Comparison of ENCODE assay signal across 13 cellular contexts in the genomic region with DNA sequence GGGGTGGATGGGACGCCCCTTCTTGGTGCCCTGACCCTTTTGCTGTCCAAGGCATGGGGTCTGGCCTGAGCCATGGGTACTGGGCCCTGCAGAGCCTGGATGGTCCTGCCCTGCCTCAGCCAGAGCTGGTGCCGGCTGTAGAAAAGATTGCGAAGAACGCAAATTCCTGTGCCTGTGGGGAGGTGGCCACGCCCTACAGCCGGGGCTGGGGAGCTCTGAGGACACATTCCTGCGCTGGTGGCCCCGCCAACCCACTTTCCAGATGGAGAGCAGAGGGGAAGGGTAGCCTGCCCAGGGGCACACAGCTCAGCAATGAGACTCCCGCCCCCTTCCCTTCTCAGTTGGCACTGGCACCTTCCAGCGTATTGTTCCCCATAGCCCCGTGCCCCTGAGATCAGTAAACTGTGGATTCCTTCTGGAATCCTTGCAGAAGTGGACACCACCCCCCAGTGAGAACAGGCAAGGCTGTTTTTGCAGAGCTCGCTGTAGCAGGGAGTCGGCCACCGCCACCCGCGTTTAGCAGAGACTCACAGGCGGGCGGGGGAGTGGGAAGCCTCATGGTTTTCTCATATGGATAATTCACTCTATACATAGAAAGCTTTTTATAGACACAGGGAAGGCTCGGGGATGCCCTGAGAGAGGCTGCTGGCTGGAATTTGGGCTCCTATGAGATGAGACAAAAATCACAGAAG. TPM values are rescaled to one million over a fixed set of nuclear protein-coding genes. Genes with fewer than 3 reads are reported as not detected.
DNase-seq lines count a peak whose midpoint lies in the region; ATAC-seq and TF ChIP-seq lines count a peak whose summit lies in the region.
"Had no signal": no experiment of that assay in that cellular context is flagged by ENCODE, and none has a peak within 500 bp of the region (broad histone marks: within the 10 kb centered on the region; RNA-seq: fewer than 3 reads in every experiment).

No MANE protein-coding gene starts in this region.

- H3K9me3 Mint-ChIP-seq in CD8-positive, alpha-beta T cell: no peaks in the 10 kb centered on the region
- H3K9me3 Mint-ChIP-seq in activated CD4-positive, alpha-beta memory T cell treated with anti-CD3 and anti-CD28 coated beads, Interleukin-2, amount 10 ng/mL, durations not matched to agents 7 days and 5 days: no peaks in the 10 kb centered on the region
- H3K9me3 Mint-ChIP-seq: activated CD4-positive, alpha-beta T cell treated with anti-CD3 and anti-CD28 coated beads, Interleukin-2, amount 10 ng/mL, durations not matched to agents 24 days and 14 days; activated naive CD4-positive, alpha-beta T cell treated with anti-CD3 and anti-CD28 coated beads, Interleukin-2, amount 10 ng/mL, durations not matched to agents 7 days and 5 days had no signal

- H3K4me3 ChIP-seq in CD8-positive, alpha-beta T cell (ENCODE audit: low read depth, low read length): no peak overlapping the region
- H3K4me3 ChIP-seq in right atrium auricular region: peak overlapping the region in 1 of 2 donors; percentile 34
- peak overlapping the region in 2 of 4 donors; percentile 6 to 19 for H3K4me3 ChIP-seq in sigmoid colon

- TF ChIP-seq POLR2A in sigmoid colon (IDR thresholded peaks at IDR 0.05): no peak

- no peaks in the 10 kb centered on the region for H3K9me3 ChIP-seq in CD8-positive, alpha-beta T cell (ENCODE audit: low read length)
- no peaks in the 10 kb centered on the region for H3K9me3 ChIP-seq in T-helper 17 cell (ENCODE audit: control insufficient read depth, low read length, poor library complexity, severe bottlenecking)
- H3K9me3 ChIP-seq in right atrium auricular region: no peaks in the 10 kb centered on the region
- no peaks in the 10 kb centered on the region for H3K9me3 ChIP-seq in sigmoid colon
- H3K9me3 ChIP-seq: neutrophil had no signal

- H3K27me3 Mint-ChIP-seq in CD8-positive, alpha-beta T cell (ENCODE audit: low read depth): no peaks in the 10 kb centered on the region
- H3K27me3 Mint-ChIP-seq in T-helper 17 cell: no peaks in the 10 kb centered on the region
- H3K27me3 Mint-ChIP-seq in activated CD4-positive, alpha-beta memory T cell treated with anti-CD3 and anti-CD28 coated beads, Interleukin-2, amount 10 ng/mL, durations not matched to agents 7 days and 5 days: no peaks in the 10 kb centered on the region
- H3K27me3 Mint-ChIP-seq: activated CD4-positive, alpha-beta T cell treated with anti-CD3 and anti-CD28 coated beads, Interleukin-2, amount 10 ng/mL, durations not matched to agents 24 days and 14 days; activated naive CD4-positive, alpha-beta T cell treated with anti-CD3 and anti-CD28 coated beads, Interleukin-2, amount 10 ng/mL, durations not matched to agents 7 days and 5 days had no signal

- ATAC-seq in CD8-positive, alpha-beta T cell: no peak
- ATAC-seq in T-helper 17 cell (no peak), HG02678 (IDR thresholded peaks at IDR 0.05; ENCODE audit: unreplicated experiment) (no peak), GM21825 (IDR thresholded peaks at IDR 0.05; ENCODE audit: unreplicated experiment) (no peak)

- intact Hi-C loops in CD8-positive, alpha-beta T cell (cut with DNase I, micrococcal nuclease): no loop called here
- intact Hi-C loops in sigmoid colon (cut with DNase I): no loop called here

- peak overlapping the region; percentile 45 for H3K27ac Mint-ChIP-seq in CD8-positive, alpha-beta T cell
- peak overlapping the region; percentile 74 for H3K27ac Mint-ChIP-seq in T-helper 17 cell
- H3K27ac Mint-ChIP-seq in activated CD4-positive, alpha-beta memory T cell treated with anti-CD3 and anti-CD28 coated beads, Interleukin-2, amount 10 ng/mL, durations not matched to agents 7 days and 5 days: no peak overlapping the region
- H3K27ac Mint-ChIP-seq: activated CD4-positive, alpha-beta T cell treated with anti-CD3 and anti-CD28 coated beads, Interleukin-2, amount 10 ng/mL, durations not matched to agents 24 days and 14 days had no signal

- no peak for DNase-seq in CD8-positive, alpha-beta T cell
- no peak for DNase-seq in T-helper 17 cell
- DNase-seq in right atrium auricular region (ENCODE audit: low spot score): no peak
- no peak for DNase-seq in sigmoid colon
- no peak for DNase-seq in glomerular visceral epithelial cell (ENCODE audit: extremely low spot score)
- DNase-seq in activated CD4-positive, alpha-beta memory T cell treated with anti-CD3 and anti-CD28 coated beads, Interleukin-2, amount 10 ng/mL, durations not matched to agents 7 days and 5 days: no peak
- DNase-seq: activated CD4-positive, alpha-beta T cell treated with anti-CD3 and anti-CD28 coated beads, Interleukin-2, amount 10 ng/mL, durations not matched to agents 24 days and 14 days; activated naive CD4-positive, alpha-beta T cell treated with anti-CD3 and anti-CD28 coated beads, Interleukin-2, amount 10 ng/mL, durations not matched to agents 7 days and 5 days; NCI-H69; stimulated activated CD4-positive, alpha-beta T cell treated with anti-CD3 and anti-CD28 coated beads, Interleukin-1b, Interleukin-23, amount 100 ng/mL, for 48 hours had no signal

- H3K36me3 ChIP-seq in CD8-positive, alpha-beta T cell (ENCODE audit: insufficient read depth, low read length): no peaks in the 10 kb centered on the region
- H3K36me3 ChIP-seq in right atrium auricular region: peaks cover 10% of the 10 kb centered on the region
- peaks cover 1 to 24% (median 13%) of the 10 kb centered on the region in 4 donors for H3K36me3 ChIP-seq in sigmoid colon
- H3K36me3 ChIP-seq: neutrophil had no signal

- H3K36me3 Mint-ChIP-seq in CD8-positive, alpha-beta T cell: peaks cover 4% of the 10 kb centered on the region
- H3K36me3 Mint-ChIP-seq in T-helper 17 cell (ENCODE audit: low read depth): no peaks in the 10 kb centered on the region
- H3K36me3 Mint-ChIP-seq in activated CD4-positive, alpha-beta memory T cell treated with anti-CD3 and anti-CD28 coated beads, Interleukin-2, amount 10 ng/mL, durations not matched to agents 7 days and 5 days (ENCODE audit: low read depth): peaks cover 15% of the 10 kb centered on the region

- no peak for TF ChIP-seq EP300 in sigmoid colon (IDR thresholded peaks at IDR 0.05)

- no peak overlapping the region for H3K4me3 Mint-ChIP-seq in CD8-positive, alpha-beta T cell
- no peak overlapping the region for H3K4me3 Mint-ChIP-seq in T-helper 17 cell
- no peak overlapping the region for H3K4me3 Mint-ChIP-seq in activated CD4-positive, alpha-beta memory T cell treated with anti-CD3 and anti-CD28 coated beads, Interleukin-2, amount 10 ng/mL, durations not matched to agents 7 days and 5 days
- H3K4me3 Mint-ChIP-seq: activated CD4-positive, alpha-beta T cell treated with anti-CD3 and anti-CD28 coated beads, Interleukin-2, amount 10 ng/mL, durations not matched to agents 24 days and 14 days; activated naive CD4-positive, alpha-beta T cell treated with anti-CD3 and anti-CD28 coated beads, Interleukin-2, amount 10 ng/mL, durations not matched to agents 7 days and 5 days had no signal

- POLR2A ChIA-PET in CD8-positive, alpha-beta T cell (lab: Charles Lee): interaction anchor here (0.6 to 0.7 kb wide), 2 partner anchors 21 to 1064 kb away, joined by 3 read pairs; no protein-coding TSS in a partner anchor
- POLR2A ChIA-PET in activated CD4-positive, alpha-beta memory T cell treated with anti-CD3 and anti-CD28 coated beads, Interleukin-2, amount 10 ng/mL, durations not matched to agents 7 days and 5 days (lab: Charles Lee): no interaction called here

- H3K27ac ChIP-seq in CD8-positive, alpha-beta T cell (ENCODE audit: low read depth, low read length): no peak overlapping the region
- peak overlapping the region; percentile 48 to 61 for H3K27ac ChIP-seq in right atrium auricular region
- H3K27ac ChIP-seq in sigmoid colon: peak overlapping the region; percentile 67 to 90 (median 76)
- H3K27ac ChIP-seq: neutrophil had no signal

- CTCF ChIA-PET in CD8-positive, alpha-beta T cell (lab: Charles Lee): interaction anchor here (0.7 to 4.5 kb wide), 4 partner anchors 11 to 593 kb away, joined by 3 to 15 read pairs (median 4); no protein-coding TSS in a partner anchor
- CTCF ChIA-PET in activated CD4-positive, alpha-beta memory T cell treated with anti-CD3 and anti-CD28 coated beads, Interleukin-2, amount 10 ng/mL, durations not matched to agents 7 days and 5 days (lab: Charles Lee): no interaction called here

- peaks cover 29% of the 10 kb centered on the region for H3K4me1 Mint-ChIP-seq in CD8-positive, alpha-beta T cell (ENCODE audit: low read depth)
- H3K4me1 Mint-ChIP-seq in T-helper 17 cell: peaks cover 17% of the 10 kb centered on the region
- peaks cover 33% of the 10 kb centered on the region for H3K4me1 Mint-ChIP-seq in activated CD4-positive, alpha-beta memory T cell treated with anti-CD3 and anti-CD28 coated beads, Interleukin-2, amount 10 ng/mL, durations not matched to agents 7 days and 5 days

- WGBS in sigmoid colon, 2 donors: 70 to 75% methylated on average over 19 of the region's 19 CpGs

- H3K4me1 ChIP-seq in CD8-positive, alpha-beta T cell (ENCODE audit: insufficient read depth, low read length): peaks cover 35% of the 10 kb centered on the region
- H3K4me1 ChIP-seq in right atrium auricular region: peaks cover 0 to 86% of the 10 kb centered on the region in 2 donors
- H3K4me1 ChIP-seq in sigmoid colon: peaks cover 0 to 78% (median 77%) of the 10 kb centered on the region in 4 donors

- TF ChIP-seq CTCF in CD8-positive, alpha-beta T cell (IDR thresholded peaks at IDR 0.05): no peak
- TF ChIP-seq CTCF in right atrium auricular region (IDR thresholded peaks at IDR 0.05): no peak
- TF ChIP-seq CTCF in sigmoid colon (IDR thresholded peaks at IDR 0.05): no peak

- H3K27me3 ChIP-seq in CD8-positive, alpha-beta T cell (ENCODE audit: insufficient read depth, low read length): no peaks in the 10 kb centered on the region
- no peaks in the 10 kb centered on the region for H3K27me3 ChIP-seq in right atrium auricular region
- H3K27me3 ChIP-seq in sigmoid colon: no peaks in the 10 kb centered on the region
- H3K27me3 ChIP-seq: neutrophil had no signal

RNA-seq across cellular contexts. Expression of gene INF2, which starts 8.6 kb away (rescaled TPM):
- total RNA-seq in CD8-positive, alpha-beta T cell: 10 to 100 TPM; 42.2 to 49.1 TPM
- total RNA-seq in T-helper 17 cell (10 to 100 TPM; 61.0 to 76.1 TPM), right atrium auricular region (10 to 100 TPM; 21.9 to 43.5 TPM), sigmoid colon (10 to 100 TPM; 26.3 to 67.0 (median 30.3) TPM)
- polyA plus RNA-seq in sigmoid colon: 100 to 1,000 TPM; 127 to 169 (median 130) TPM
- total RNA-seq in activated CD4-positive, alpha-beta memory T cell treated with anti-CD3 and anti-CD28 coated beads, Interleukin-2, amount 10 ng/mL, durations not matched to agents 7 days and 5 days: 100 to 1,000 TPM; 120 to 132 TPM

RNA-seq across cellular contexts. Expression of gene ADSS1, which starts 26.0 kb away (rescaled TPM):
- total RNA-seq in CD8-positive, alpha-beta T cell: 1 to 10 TPM; 2.4 to 3.5 TPM
- total RNA-seq in T-helper 17 cell (1 to 10 TPM; 2.4 to 2.9 TPM), right atrium auricular region (100 to 1,000 TPM; 113 to 158 TPM), sigmoid colon (10 to 100 TPM in 1 of 4 donors, 1 to 10 TPM in 3; 2.0 to 10.2 (median 7.3) TPM)
- 1 to 10 TPM; 3.5 to 6.6 (median 4.1) TPM for polyA plus RNA-seq in sigmoid colon
- 1 to 10 TPM in 1 of 2 experiments, under 1 TPM in 1; 0.98 to 1.2 TPM for total RNA-seq in activated CD4-positive, alpha-beta memory T cell treated with anti-CD3 and anti-CD28 coated beads, Interleukin-2, amount 10 ng/mL, durations not matched to agents 7 days and 5 days

RNA-seq across cellular contexts. Expression of gene SIVA1, which starts 54.9 kb away (rescaled TPM):
- 100 to 1,000 TPM; 104 to 115 TPM for total RNA-seq in CD8-positive, alpha-beta T cell
- total RNA-seq in T-helper 17 cell: 10 to 100 TPM; 76.2 to 85.7 TPM
- total RNA-seq in right atrium auricular region: 100 to 1,000 TPM; 137 to 238 TPM
- total RNA-seq in sigmoid colon: 100 to 1,000 TPM; 235 to 512 (median 367) TPM
- 100 to 1,000 TPM; 124 to 227 (median 200) TPM for polyA plus RNA-seq in sigmoid colon
- total RNA-seq in activated CD4-positive, alpha-beta memory T cell treated with anti-CD3 and anti-CD28 coated beads, Interleukin-2, amount 10 ng/mL, durations not matched to agents 7 days and 5 days: 10 to 100 TPM; 87.0 to 96.2 TPM

Comparison
In these comparisons a context has a peak if more than half of its experiments do, and no peak if none do; other contexts are left out.
1. RNA of gene ADSS1, which starts 26.0 kb away (total RNA-seq): 113 to 158 TPM in right atrium auricular region; 2.0 to 10.2 TPM in sigmoid colon, 2.4 to 3.5 TPM in CD8-positive, alpha-beta T cell, 2.4 to 2.9 TPM in T-helper 17 cell and 0.98 to 1.2 TPM in activated CD4-positive, alpha-beta memory T cell treated with anti-CD3 and anti-CD28 coated beads, Interleukin-2, amount 10 ng/mL, durations not matched to agents 7 days and 5 days; every median in the first group is over 10 times any median in the second.